Comparison of ENCODE assay signal across 1 cellular context in genomic region chr10:87864497-87865059, GRCh38.
TF ChIP-seq lines count a peak whose summit lies in the region.

No MANE protein-coding gene starts in this region.

TF ChIP-seq in HepG2, 621 proteins besides CTCF, POLR2A, EP300 and RAD21:
- TF ChIP-seq ZBTB21 (CRISPR knock-in tag; IDR thresholded peaks at IDR 0.05) (no peak), ZNF607 (CRISPR knock-in tag; IDR thresholded peaks at IDR 0.05; ENCODE audit: borderline replicate concordance) (no peak), CEBPG (CRISPR knock-in tag; IDR thresholded peaks at IDR 0.05) (peak; percentile 64; the same call in 1 of the 2 replicates), HDAC1 (CRISPR knock-in tag; IDR thresholded peaks at IDR 0.05) (0 out of 2 replicates have a peak, but pooled peaks have one; percentile 28), CEBPB (IDR thresholded peaks at IDR 0.05; ENCODE audit: borderline replicate concordance, low read depth, low read length) (peak; percentile 17; the same call in 1 of the 2 replicates), ZNF263 (CRISPR knock-in tag; IDR thresholded peaks at IDR 0.05) (no peak), SAP130 (CRISPR knock-in tag; IDR thresholded peaks at IDR 0.05; ENCODE audit: low read depth) (peak; percentile 62), SIN3A (IDR thresholded peaks at IDR 0.05; ENCODE audit: borderline replicate concordance, low read depth, low read length) (peak; percentile 43; the same call in 1 of the 2 replicates), CREB1 (IDR thresholded peaks at IDR 0.05) (no peak), CREB1 (CRISPR knock-in tag; IDR thresholded peaks at IDR 0.05) (0 out of 2 replicates have a peak, but pooled peaks have one; percentile 20), TAF1 (CRISPR knock-in tag; IDR thresholded peaks at IDR 0.05) (no peak), XRCC5 (optimal IDR thresholded peaks at IDR 0.05; ENCODE audit: low read length) (no peak), DNMT1 (CRISPR knock-in tag; IDR thresholded peaks at IDR 0.05) (no peak), PHF21A (CRISPR knock-in tag; IDR thresholded peaks at IDR 0.05) (peak; percentile 44; the same call in 1 of the 2 replicates), ERF (CRISPR knock-in tag; IDR thresholded peaks at IDR 0.05) (0 out of 2 replicates have a peak, but pooled peaks have one; percentile 13), SP4 (CRISPR knock-in tag; IDR thresholded peaks at IDR 0.05) (no peak)
- TF ChIP-seq, protein P1, sequence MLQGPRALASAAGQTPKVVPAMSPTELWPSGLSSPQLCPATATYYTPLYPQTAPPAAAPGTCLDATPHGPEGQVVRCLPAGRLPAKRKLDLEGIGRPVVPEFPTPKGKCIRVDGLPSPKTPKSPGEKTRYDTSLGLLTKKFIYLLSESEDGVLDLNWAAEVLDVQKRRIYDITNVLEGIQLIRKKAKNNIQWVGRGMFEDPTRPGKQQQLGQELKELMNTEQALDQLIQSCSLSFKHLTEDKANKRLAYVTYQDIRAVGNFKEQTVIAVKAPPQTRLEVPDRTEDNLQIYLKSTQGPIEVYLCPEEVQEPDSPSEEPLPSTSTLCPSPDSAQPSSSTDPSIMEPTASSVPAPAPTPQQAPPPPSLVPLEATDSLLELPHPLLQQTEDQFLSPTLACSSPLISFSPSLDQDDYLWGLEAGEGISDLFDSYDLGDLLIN (CRISPR knock-in tag; IDR thresholded peaks at IDR 0.05; ENCODE audit: borderline replicate concordance): no peak
- TF ChIP-seq, protein P2, sequence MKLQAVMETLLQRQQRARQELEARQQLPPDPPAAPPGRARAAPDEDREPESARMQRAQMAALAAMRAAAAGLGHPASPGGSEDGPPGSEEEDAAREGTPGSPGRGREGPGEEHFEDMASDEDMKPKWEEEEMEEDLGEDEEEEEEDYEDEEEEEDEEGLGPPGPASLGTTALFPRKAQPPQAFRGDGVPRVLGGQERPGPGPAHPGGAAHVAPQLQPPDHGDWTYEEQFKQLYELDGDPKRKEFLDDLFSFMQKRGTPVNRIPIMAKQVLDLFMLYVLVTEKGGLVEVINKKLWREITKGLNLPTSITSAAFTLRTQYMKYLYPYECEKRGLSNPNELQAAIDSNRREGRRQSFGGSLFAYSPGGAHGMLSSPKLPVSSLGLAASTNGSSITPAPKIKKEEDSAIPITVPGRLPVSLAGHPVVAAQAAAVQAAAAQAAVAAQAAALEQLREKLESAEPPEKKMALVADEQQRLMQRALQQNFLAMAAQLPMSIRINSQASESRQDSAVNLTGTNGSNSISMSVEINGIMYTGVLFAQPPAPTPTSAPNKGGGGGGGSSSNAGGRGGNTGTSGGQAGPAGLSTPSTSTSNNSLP (IDR thresholded peaks at IDR 0.05; ENCODE audit: low read depth, low read length): no peak
- TF ChIP-seq, protein P3, sequence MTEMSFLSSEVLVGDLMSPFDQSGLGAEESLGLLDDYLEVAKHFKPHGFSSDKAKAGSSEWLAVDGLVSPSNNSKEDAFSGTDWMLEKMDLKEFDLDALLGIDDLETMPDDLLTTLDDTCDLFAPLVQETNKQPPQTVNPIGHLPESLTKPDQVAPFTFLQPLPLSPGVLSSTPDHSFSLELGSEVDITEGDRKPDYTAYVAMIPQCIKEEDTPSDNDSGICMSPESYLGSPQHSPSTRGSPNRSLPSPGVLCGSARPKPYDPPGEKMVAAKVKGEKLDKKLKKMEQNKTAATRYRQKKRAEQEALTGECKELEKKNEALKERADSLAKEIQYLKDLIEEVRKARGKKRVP (CRISPR knock-in tag; IDR thresholded peaks at IDR 0.05): peak in 1 of 2 experiments; percentile 75; a peak in 2 of 4 replicates
- TF ChIP-seq, protein P4, sequence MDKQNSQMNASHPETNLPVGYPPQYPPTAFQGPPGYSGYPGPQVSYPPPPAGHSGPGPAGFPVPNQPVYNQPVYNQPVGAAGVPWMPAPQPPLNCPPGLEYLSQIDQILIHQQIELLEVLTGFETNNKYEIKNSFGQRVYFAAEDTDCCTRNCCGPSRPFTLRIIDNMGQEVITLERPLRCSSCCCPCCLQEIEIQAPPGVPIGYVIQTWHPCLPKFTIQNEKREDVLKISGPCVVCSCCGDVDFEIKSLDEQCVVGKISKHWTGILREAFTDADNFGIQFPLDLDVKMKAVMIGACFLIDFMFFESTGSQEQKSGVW (CRISPR knock-in tag; IDR thresholded peaks at IDR 0.05; ENCODE audit: borderline replicate concordance): no peak
